In genomic region chr4:49108183-49108582, GRCh38 we compare ENCODE assay signal across 8 cellular contexts.
DNase-seq lines count a peak whose midpoint lies in the region; ATAC-seq and TF ChIP-seq lines count a peak whose summit lies in the region.
"Not testable (repeated sequence)": the region's sequence is repeated elsewhere in the genome, so short reads cannot be mapped to it uniquely, and the experiment has no call there.

No MANE protein-coding gene starts in this region.

- not testable (repeated sequence) for H4K20me1 ChIP-seq in GM23338 (replicated peaks; ENCODE audit: insufficient read depth)

- H3K27me3 ChIP-seq in CD8-positive, alpha-beta T cell (ENCODE audit: insufficient read depth, low read length); GM23338 (ENCODE audit: insufficient read depth); iPS-20b (ENCODE audit: insufficient read depth, low read length): not testable (repeated sequence)

- peaks cover 41% of the 10 kb centered on the region for H3F3A ChIP-seq in GM23338 (replicated peaks; ENCODE audit: low read depth)

- ATAC-seq in CD8-positive, alpha-beta T cell, result peak; percentile 49
- peak; percentile 41 for ATAC-seq in GM19395 (IDR thresholded peaks at IDR 0.05; ENCODE audit: unreplicated experiment)
- peak; percentile 68 for ATAC-seq in GM23338
- ATAC-seq in HG03045 (IDR thresholded peaks at IDR 0.05; ENCODE audit: unreplicated experiment), result peak; percentile 39
- ATAC-seq in HG03571 (IDR thresholded peaks at IDR 0.05; ENCODE audit: unreplicated experiment), result peak; percentile 35
- ATAC-seq in activated naive CD4-positive, alpha-beta T cell treated with anti-CD3 and anti-CD28 coated beads, Interleukin-2, amount 50 U/mL, for 72 hours, result peak; percentile 48 to 59
- ATAC-seq in stimulated activated effector memory CD8-positive, alpha-beta T cell treated with anti-CD3 and anti-CD28 coated beads, Interleukin-12 subunit alpha, Interleukin-12 subunit beta, amount 100 ng/mL, for 72 hours, result peak; percentile 74

- not testable (repeated sequence) for H3K79me2 ChIP-seq in GM23338 (replicated peaks; ENCODE audit: insufficient read depth)

- not testable (repeated sequence) for H3K9me2 ChIP-seq in GM23338 (ENCODE audit: insufficient read depth)

- not testable (repeated sequence) for TF ChIP-seq CTCF in CD8-positive, alpha-beta T cell (IDR thresholded peaks at IDR 0.05); GM23338 (conservative IDR thresholded peaks at IDR 0.05; ENCODE audit: low read depth in 2 of 2)

- CTCF ChIA-PET in CD8-positive, alpha-beta T cell (lab: Charles Lee), result not testable (repeated sequence)

- H3K9me3 Mint-ChIP-seq in CD8-positive, alpha-beta T cell, result peaks cover 63% of the 10 kb centered on the region
- H3K9me3 Mint-ChIP-seq in GM23338, result peaks cover 96% of the 10 kb centered on the region
- H3K9me3 Mint-ChIP-seq in activated naive CD4-positive, alpha-beta T cell treated with anti-CD3 and anti-CD28 coated beads, Interleukin-2, amount 50 U/mL, for 72 hours, result peaks cover 86 to 95% of the 10 kb centered on the region in 2 donors
- peaks cover 61% of the 10 kb centered on the region for H3K9me3 Mint-ChIP-seq in stimulated activated effector memory CD8-positive, alpha-beta T cell treated with anti-CD3 and anti-CD28 coated beads, Interleukin-12 subunit alpha, Interleukin-12 subunit beta, amount 100 ng/mL, for 72 hours

- H3K27ac ChIP-seq in CD8-positive, alpha-beta T cell (ENCODE audit: low read depth, low read length); GM23338 (ENCODE audit: low read depth); iPS-20b (ENCODE audit: low read length): not testable (repeated sequence)

- H3K4me2 ChIP-seq in GM23338, result not testable (repeated sequence)

- H3K4me3 Mint-ChIP-seq in CD8-positive, alpha-beta T cell; GM23338; stimulated activated effector memory CD8-positive, alpha-beta T cell treated with anti-CD3 and anti-CD28 coated beads, Interleukin-12 subunit alpha, Interleukin-12 subunit beta, amount 100 ng/mL, for 72 hours: not testable (repeated sequence)

- H3K4me1 Mint-ChIP-seq in CD8-positive, alpha-beta T cell (ENCODE audit: low read depth); GM23338: not testable (repeated sequence)
- peaks cover 44% of the 10 kb centered on the region for H3K4me1 Mint-ChIP-seq in stimulated activated effector memory CD8-positive, alpha-beta T cell treated with anti-CD3 and anti-CD28 coated beads, Interleukin-12 subunit alpha, Interleukin-12 subunit beta, amount 100 ng/mL, for 72 hours

- not testable (repeated sequence) for H3K4me3 ChIP-seq in CD8-positive, alpha-beta T cell (ENCODE audit: low read depth, low read length)
- H3K4me3 ChIP-seq in GM23338 (peak overlapping the region; percentile 11; the same call in 1 of the 2 replicates), iPS-20b (ENCODE audit: low read length) (peak overlapping the region; percentile 0; the same call in 1 of the 2 replicates)

- H3K4me1 ChIP-seq in CD8-positive, alpha-beta T cell (ENCODE audit: insufficient read depth, low read length); GM23338 (ENCODE audit: insufficient read depth); iPS-20b (ENCODE audit: insufficient read depth, low read length): not testable (repeated sequence)

- H3K9ac ChIP-seq in iPS-20b (ENCODE audit: low read depth, low read length), result not testable (repeated sequence)

- not testable (repeated sequence) for H3K27ac Mint-ChIP-seq in CD8-positive, alpha-beta T cell; GM23338; stimulated activated effector memory CD8-positive, alpha-beta T cell treated with anti-CD3 and anti-CD28 coated beads, Interleukin-12 subunit alpha, Interleukin-12 subunit beta, amount 100 ng/mL, for 72 hours
- H3K27ac Mint-ChIP-seq in activated naive CD4-positive, alpha-beta T cell treated with anti-CD3 and anti-CD28 coated beads, Interleukin-2, amount 50 U/mL, for 72 hours, result peak overlapping the region in 1 of 2 donors; percentile 0

- not testable (repeated sequence) for H3K36me3 ChIP-seq in CD8-positive, alpha-beta T cell (ENCODE audit: insufficient read depth, low read length); GM23338 (ENCODE audit: insufficient read depth); iPS-20b (ENCODE audit: insufficient read depth, low read depth, low read length)

- H2AFZ ChIP-seq in GM23338, result not testable (repeated sequence)

- intact Hi-C loops in CD8-positive, alpha-beta T cell (cut with DNase I, micrococcal nuclease), result not testable (repeated sequence)

- DNase-seq in CD8-positive, alpha-beta T cell; GM23338 (ENCODE audit: low spot score); activated naive CD4-positive, alpha-beta T cell treated with anti-CD3 and anti-CD28 coated beads, Interleukin-2, amount 50 U/mL, for 72 hours (ENCODE audit: low spot score in 2 of 2); stimulated activated effector memory CD8-positive, alpha-beta T cell treated with anti-CD3 and anti-CD28 coated beads, Interleukin-12 subunit alpha, Interleukin-12 subunit beta, amount 100 ng/mL, for 72 hours (ENCODE audit: low spot score in 2 of 2): not testable (repeated sequence)

- H3K9me3 ChIP-seq in CD8-positive, alpha-beta T cell (ENCODE audit: low read length), result not testable (repeated sequence)
- H3K9me3 ChIP-seq in iPS-20b (ENCODE audit: insufficient read depth, low read depth, low read length), result peaks cover 87% of the 10 kb centered on the region

- peaks cover 51% of the 10 kb centered on the region for H3K36me3 Mint-ChIP-seq in CD8-positive, alpha-beta T cell
- peaks cover 92% of the 10 kb centered on the region for H3K36me3 Mint-ChIP-seq in GM23338 (ENCODE audit: low read depth)
- H3K36me3 Mint-ChIP-seq in activated naive CD4-positive, alpha-beta T cell treated with anti-CD3 and anti-CD28 coated beads, Interleukin-2, amount 50 U/mL, for 72 hours, result peaks cover 87 to 90% of the 10 kb centered on the region in 2 donors
- H3K36me3 Mint-ChIP-seq in stimulated activated effector memory CD8-positive, alpha-beta T cell treated with anti-CD3 and anti-CD28 coated beads, Interleukin-12 subunit alpha, Interleukin-12 subunit beta, amount 100 ng/mL, for 72 hours, result peaks cover 11% of the 10 kb centered on the region

- not testable (repeated sequence) for H3K27me3 Mint-ChIP-seq in CD8-positive, alpha-beta T cell (ENCODE audit: low read depth)
- peaks cover 69% of the 10 kb centered on the region for H3K27me3 Mint-ChIP-seq in GM23338 (ENCODE audit: insufficient read depth, low read depth, poor library complexity)

- POLR2A ChIA-PET in CD8-positive, alpha-beta T cell (lab: Charles Lee), result not testable (repeated sequence)
